ENCODE assay signal across 11 cellular contexts in the genomic region with DNA sequence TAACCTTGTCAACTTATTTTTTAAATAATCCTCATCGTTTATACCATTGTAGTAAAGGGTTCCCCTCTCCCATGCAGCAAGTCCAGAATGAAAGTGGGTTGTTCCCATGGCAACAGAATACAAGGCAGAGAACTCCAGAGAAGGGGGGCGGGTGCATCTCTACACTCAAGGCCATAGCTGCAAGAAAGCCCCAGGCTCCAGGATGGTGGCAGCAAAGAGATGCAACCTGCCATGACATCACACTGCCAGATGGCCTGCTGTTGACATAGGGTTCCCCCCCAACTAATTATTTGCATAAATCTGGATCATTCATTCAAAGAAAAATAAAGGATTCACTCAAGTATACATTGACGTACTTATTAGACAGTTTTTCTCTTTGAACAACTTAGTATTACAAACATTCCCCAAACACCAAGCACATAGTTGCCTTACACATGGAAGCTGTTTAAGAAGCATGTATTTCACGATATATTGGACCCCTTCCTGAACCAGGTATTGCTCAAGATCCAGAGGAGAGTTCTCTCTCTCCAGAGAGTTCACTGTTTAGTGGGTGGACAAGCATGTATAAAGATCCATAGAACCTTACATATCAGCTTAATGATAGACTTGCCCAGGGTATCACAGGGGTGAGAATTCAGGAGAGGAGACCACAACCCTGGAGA.
DNase-seq lines count a peak whose midpoint lies in the region; ATAC-seq, FAIRE-seq and TF ChIP-seq lines count a peak whose summit lies in the region.
"Had no signal": no experiment of that assay in that cellular context is flagged by ENCODE, and none has a peak within 500 bp of the region (broad histone marks: within the 10 kb centered on the region; RNA-seq: fewer than 3 reads in every experiment).

No MANE protein-coding gene starts in this region.

- H3K4me3 Mint-ChIP-seq in astrocyte (ENCODE audit: unreplicated experiment) (no peak overlapping the region), naive B cell (no peak overlapping the region)
- H3K4me3 Mint-ChIP-seq: activated naive CD8-positive, alpha-beta T cell; nephron progenitor cell; stimulated activated naive CD8-positive, alpha-beta T cell treated with anti-CD3 and anti-CD28 coated beads, Interleukin-15, Interleukin-2, amounts not matched to agents 100 ng/mL and 50 ng/mL, for 24 hours had no signal

- H3K27me3 ChIP-seq in astrocyte (ENCODE audit: insufficient read depth, low read length) (no peaks in the 10 kb centered on the region), heart right ventricle (no peaks in the 10 kb centered on the region)

- H3K36me3 Mint-ChIP-seq in astrocyte (ENCODE audit: low read depth, unreplicated experiment) (no peaks in the 10 kb centered on the region), naive B cell (peaks cover 0 to 8% of the 10 kb centered on the region in 2 donors)

- H3K9ac ChIP-seq in astrocyte (ENCODE audit: low read length), result peak overlapping the region; percentile 76

- no peak for FAIRE-seq in astrocyte (lab: Jason Lieb, UNC)

- peaks cover 83% of the 10 kb centered on the region for H3K4me1 Mint-ChIP-seq in astrocyte (ENCODE audit: low read depth, unreplicated experiment)
- peaks cover 14 to 20% (median 15%) of the 10 kb centered on the region in 3 donors for H3K4me1 Mint-ChIP-seq in naive B cell

- H3K9me3 Mint-ChIP-seq in astrocyte (ENCODE audit: unreplicated experiment), result no peaks in the 10 kb centered on the region
- no peaks in the 10 kb centered on the region for H3K9me3 Mint-ChIP-seq in naive B cell
- H3K9me3 Mint-ChIP-seq: nephron progenitor cell; stimulated activated naive CD8-positive, alpha-beta T cell treated with anti-CD3 and anti-CD28 coated beads, Interleukin-15, Interleukin-2, amounts not matched to agents 100 ng/mL and 50 ng/mL, for 24 hours had no signal

- H3K27me3 Mint-ChIP-seq in astrocyte (ENCODE audit: low read depth, unreplicated experiment), result no peaks in the 10 kb centered on the region
- peaks cover 4 to 18% (median 7%) of the 10 kb centered on the region in 3 donors for H3K27me3 Mint-ChIP-seq in naive B cell
- H3K27me3 Mint-ChIP-seq: activated naive CD8-positive, alpha-beta T cell; stimulated activated naive CD8-positive, alpha-beta T cell treated with anti-CD3 and anti-CD28 coated beads, Interleukin-15, Interleukin-2, amounts not matched to agents 100 ng/mL and 50 ng/mL, for 24 hours had no signal

- TF ChIP-seq CTCF in astrocyte (IDR thresholded peaks at IDR 0.05; ENCODE audit: insufficient read depth, low read depth, low read length) (no peak), heart right ventricle (IDR thresholded peaks at IDR 0.05) (no peak)

- intact Hi-C loops in heart right ventricle (cut with DNase I), result no loop called here

- 87 to 93% methylated on average over 4 of the region's 4 CpGs for WGBS in heart right ventricle, 2 donors

- peak overlapping the region; percentile 11 for H3K4me3 ChIP-seq in astrocyte (ENCODE audit: insufficient read depth, low read depth, low read length)
- no peak overlapping the region for H3K4me3 ChIP-seq in heart right ventricle

- H3K4me2 ChIP-seq in astrocyte (ENCODE audit: low read length), result peak overlapping the region; percentile 75

- no peak overlapping the region for H2AFZ ChIP-seq in astrocyte (ENCODE audit: low read depth, low read length)

- H3K36me3 ChIP-seq in astrocyte (ENCODE audit: insufficient read depth, low read length) (no peaks in the 10 kb centered on the region), heart right ventricle (no peaks in the 10 kb centered on the region)

- H3K9me3 ChIP-seq in astrocyte (ENCODE audit: insufficient read depth, low read depth, low read length) (no peaks in the 10 kb centered on the region), heart right ventricle (no peaks in the 10 kb centered on the region)

- peaks cover 68% of the 10 kb centered on the region for H3K4me1 ChIP-seq in astrocyte (ENCODE audit: insufficient read depth, low read length)
- H3K4me1 ChIP-seq in heart right ventricle, result peaks cover 7 to 66% (median 20%) of the 10 kb centered on the region in 9 donors

- H3K27ac ChIP-seq in astrocyte (ENCODE audit: low read depth, low read length), result peak overlapping the region; percentile 96
- peak overlapping the region in 1 of 10 donors; percentile 69 for H3K27ac ChIP-seq in heart right ventricle

- H3K27ac Mint-ChIP-seq in astrocyte (ENCODE audit: unreplicated experiment) (peak overlapping the region; percentile 98), naive B cell (peak overlapping the region in 1 of 6 donors; percentile 20)
- H3K27ac Mint-ChIP-seq: activated naive CD8-positive, alpha-beta T cell; nephron progenitor cell; stimulated activated naive CD8-positive, alpha-beta T cell treated with anti-CD3 and anti-CD28 coated beads, Interleukin-15, Interleukin-2, amounts not matched to agents 100 ng/mL and 50 ng/mL, for 24 hours had no signal

- peak; percentile 25 to 34 for ATAC-seq in naive B cell (ENCODE audit: low read depth in 2 of 2)
- no peak for ATAC-seq in GM19023 (IDR thresholded peaks at IDR 0.05; ENCODE audit: unreplicated experiment)
- no peak for ATAC-seq in heart right ventricle

- no peaks in the 10 kb centered on the region for H3K79me2 ChIP-seq in astrocyte (ENCODE audit: insufficient read depth, low read length)

- H4K20me1 ChIP-seq in astrocyte (ENCODE audit: insufficient read depth, low read length), result no peaks in the 10 kb centered on the region

- peak; percentile 39 for DNase-seq in ELR (ENCODE audit: low read depth)
- DNase-seq in NCI-H146 treated with DMSO at 0.1 percent for 48 hours (lab: John Stamatoyannopoulos, UW; ENCODE audit: unreplicated experiment), result peak; percentile 32
- DNase-seq in astrocyte (ENCODE audit: low read depth), result peak; percentile 31
- no peak for DNase-seq in naive B cell
- DNase-seq in NCI-H2107 (lab: John Stamatoyannopoulos, UW), result no peak
- no peak for DNase-seq in NCI-H1048 (lab: John Stamatoyannopoulos, UW)
- DNase-seq in heart right ventricle, result no peak
- DNase-seq: nephron progenitor cell had no signal

Comparison
In these comparisons a context has a peak if more than half of its experiments do, and no peak if none do; other contexts are left out.
1. DNase-seq: peak in ELR (single experiment), NCI-H146 treated with DMSO at 0.1 percent for 48 hours (single experiment) and astrocyte (single experiment); none in naive B cell (single experiment), NCI-H2107 (single experiment), NCI-H1048 (single experiment) and heart right ventricle (0 of 2).
2. ATAC-seq: peak in naive B cell (2 of 2); none in GM19023 (single experiment) and heart right ventricle (0 of 8).